In genomic region chr11:16925495-16926065, GRCh38 we compare ENCODE assay signal across 9 cellular contexts.
DNase-seq lines count a peak whose midpoint lies in the region; ATAC-seq, FAIRE-seq and TF ChIP-seq lines count a peak whose summit lies in the region.
"Had no signal": no experiment of that assay in that cellular context is flagged by ENCODE, and none has a peak within 500 bp of the region (broad histone marks: within the 10 kb centered on the region; RNA-seq: fewer than 3 reads in every experiment).

No MANE protein-coding gene starts in this region.

- no peaks in the 10 kb centered on the region for H3K36me3 Mint-ChIP-seq in chondrocyte (ENCODE audit: low read depth)

- ATAC-seq in left lung (peak; percentile 85), HG03095 (IDR thresholded peaks at IDR 0.05; ENCODE audit: unreplicated experiment) (no peak), HG02623 (IDR thresholded peaks at IDR 0.05; ENCODE audit: unreplicated experiment) (no peak)

- peak overlapping the region; percentile 25 for H3K4me3 ChIP-seq in BJ (ENCODE audit: low read depth, low read length)
- peak overlapping the region; percentile 25 to 36 for H3K4me3 ChIP-seq in left lung
- H3K4me3 ChIP-seq in subcutaneous abdominal adipose tissue (ENCODE audit: low read depth in 1 of 5, low read length in 5 of 5) = peak overlapping the region in 4 of 5 donors; percentile 60 to 67 (median 62)

- H3K27me3 ChIP-seq in BJ (ENCODE audit: control insufficient read depth, insufficient read depth, low read length) = peaks cover 31% of the 10 kb centered on the region
- peaks cover 19 to 55% of the 10 kb centered on the region in 2 donors for H3K27me3 ChIP-seq in left lung
- peaks cover 6 to 28% (median 15%) of the 10 kb centered on the region in 5 donors for H3K27me3 ChIP-seq in subcutaneous abdominal adipose tissue (ENCODE audit: control insufficient read depth in 5 of 5, insufficient read depth in 4 of 5, low read length in 5 of 5)

- peaks cover 10% of the 10 kb centered on the region for H3K27me3 Mint-ChIP-seq in chondrocyte (ENCODE audit: low read depth)

- CTCF ChIA-PET in BJ (lab: Yijun Ruan, JAX) = interaction anchor here (1.0 to 1.2 kb wide), 2 partner anchors 9 to 136 kb away, joined by 3 read pairs; no protein-coding TSS in a partner anchor

- H3K27ac ChIP-seq in left lung (no peak overlapping the region), subcutaneous abdominal adipose tissue (ENCODE audit: low read depth, low read length) (no peak overlapping the region)
- H3K27ac ChIP-seq: HL-60 had no signal

- DNase-seq in BJ (ENCODE audit: low read depth) (no peak), GM19239 (ENCODE audit: insufficient read length, low spot score) (no peak), NCI-H748 treated with DMSO at 0.1 percent for 48 hours (lab: John Stamatoyannopoulos, UW) (peak; percentile 46), chondrocyte (ENCODE audit: low spot score) (no peak), left lung (peak; percentile 49 to 85)

- H3K27ac Mint-ChIP-seq in chondrocyte (ENCODE audit: unreplicated experiment) = peak overlapping the region; percentile 54

- peak; percentile 14 for FAIRE-seq in GM19239 (lab: Jason Lieb, UNC)

- no peaks in the 10 kb centered on the region for H3K9me3 Mint-ChIP-seq in chondrocyte (ENCODE audit: low read depth)

- TF ChIP-seq CTCF in BJ (IDR thresholded peaks at IDR 0.05; ENCODE audit: insufficient read depth, low read depth, low read length) = no peak
- TF ChIP-seq CTCF in chondrocyte (IDR thresholded peaks at IDR 0.05) = no peak
- no peak for TF ChIP-seq CTCF in left lung (IDR thresholded peaks at IDR 0.05)

- H3K36me3 ChIP-seq in BJ (ENCODE audit: control insufficient read depth, insufficient read depth, low read length) = no peaks in the 10 kb centered on the region
- no peaks in the 10 kb centered on the region for H3K36me3 ChIP-seq in left lung
- H3K36me3 ChIP-seq in subcutaneous abdominal adipose tissue (ENCODE audit: control insufficient read depth in 5 of 5, insufficient read depth in 5 of 5, low read length in 5 of 5) = no peaks in the 10 kb centered on the region

- peaks cover 20% of the 10 kb centered on the region for H3K4me1 Mint-ChIP-seq in chondrocyte (ENCODE audit: low read depth)

- peak overlapping the region; percentile 80 for H3K4me3 Mint-ChIP-seq in chondrocyte (ENCODE audit: unreplicated experiment)

- POLR2A ChIA-PET in BJ (lab: Charles Lee) = no interaction called here

- H3K4me1 ChIP-seq in left lung (peaks cover 3 to 11% of the 10 kb centered on the region in 2 donors), subcutaneous abdominal adipose tissue (ENCODE audit: control insufficient read depth in 5 of 5, insufficient read depth in 5 of 5, low read length in 5 of 5) (peaks cover 1 to 25% (median 17%) of the 10 kb centered on the region in 5 donors)

- H3K9ac ChIP-seq in subcutaneous abdominal adipose tissue (ENCODE audit: low read length in 5 of 5) = peak overlapping the region in 1 of 5 donors; percentile 11

- intact Hi-C loops in left lung (cut with DNase I) = no loop called here

- H3K9me3 ChIP-seq in left lung = no peaks in the 10 kb centered on the region
- no peaks in the 10 kb centered on the region for H3K9me3 ChIP-seq in subcutaneous abdominal adipose tissue (ENCODE audit: control insufficient read depth in 5 of 5, low read length in 5 of 5)

Comparison
In these comparisons a context has a peak if more than half of its experiments do, and no peak if none do; other contexts are left out.
1. DNase-seq: peak in NCI-H748 treated with DMSO at 0.1 percent for 48 hours (single experiment) and left lung (2 of 2); none in BJ (single experiment), GM19239 (single experiment) and chondrocyte (single experiment).
2. Peak in every context shown above with its lines, with median percentiles within 50 percentile points of each other: H3K4me3 ChIP-seq.